ENCODE assay signal across 8 cellular contexts in genomic region chr19:48739400-48739825, GRCh38. TPM values are rescaled to one million over a fixed set of nuclear protein-coding genes. Genes with fewer than 3 reads are reported as not detected.
DNase-seq lines count a peak whose midpoint lies in the region; ATAC-seq and TF ChIP-seq lines count a peak whose summit lies in the region.

No MANE protein-coding gene starts in this region.

- H3K36me3 ChIP-seq in skeletal muscle satellite cell (ENCODE audit: insufficient read depth, low read length) = no peaks in the 10 kb centered on the region

- peaks cover 15% of the 10 kb centered on the region for H3K9me3 Mint-ChIP-seq in glutamatergic neuron (ENCODE audit: unreplicated experiment)

- peak; percentile 41 for DNase-seq in glutamatergic neuron
- no peak for DNase-seq in EL
- no peak for DNase-seq in ACHN

- peaks cover 20% of the 10 kb centered on the region for H3K27me3 Mint-ChIP-seq in glutamatergic neuron (ENCODE audit: unreplicated experiment)

- in situ Hi-C loops in ACHN (cut with HindIII; ENCODE audit: low pct_ligation_motif_present, low pct_unique_long_range_greater_than_20kb, low sequenced_read_pairs) = no loop called here

- H3K27me3 ChIP-seq in skeletal muscle satellite cell (ENCODE audit: control insufficient read depth, insufficient read depth, low read length) = peaks cover 3% of the 10 kb centered on the region

- H3K27ac Mint-ChIP-seq in glutamatergic neuron (ENCODE audit: unreplicated experiment) = no peak overlapping the region

- peak overlapping the region; percentile 81 for H3K4me3 Mint-ChIP-seq in glutamatergic neuron (ENCODE audit: unreplicated experiment)

- H3K4me2 ChIP-seq in skeletal muscle satellite cell (ENCODE audit: low read length) = peak overlapping the region; percentile 86

- ATAC-seq in GM18498 (IDR thresholded peaks at IDR 0.05; ENCODE audit: unreplicated experiment) (peak; percentile 23), GM19467 (IDR thresholded peaks at IDR 0.05; ENCODE audit: unreplicated experiment) (no peak), GM18858 (IDR thresholded peaks at IDR 0.05; ENCODE audit: unreplicated experiment) (no peak)

- peak overlapping the region; percentile 78 for H3K27ac ChIP-seq in VCaP

- peak overlapping the region; percentile 63 for H3K4me3 ChIP-seq in skeletal muscle satellite cell (ENCODE audit: low read length)

- H3K9me3 ChIP-seq in skeletal muscle satellite cell (replicated peaks; ENCODE audit: low read length) = no peaks in the 10 kb centered on the region

- peaks cover 21% of the 10 kb centered on the region for H3K4me1 Mint-ChIP-seq in glutamatergic neuron (ENCODE audit: low read depth, unreplicated experiment)

- peaks cover 10% of the 10 kb centered on the region for H3K4me1 ChIP-seq in skeletal muscle satellite cell (ENCODE audit: control insufficient read depth, insufficient read depth, low read length)

- H3K9ac ChIP-seq in skeletal muscle satellite cell (ENCODE audit: low read depth, low read length) = no peak overlapping the region

- TF ChIP-seq CTCF in VCaP (conservative IDR thresholded peaks at IDR 0.05) = no peak
- no peak for TF ChIP-seq CTCF in glutamatergic neuron (IDR thresholded peaks at IDR 0.05; ENCODE audit: partially characterized antibody, unreplicated experiment)

- no peaks in the 10 kb centered on the region for H3K36me3 Mint-ChIP-seq in glutamatergic neuron (ENCODE audit: unreplicated experiment)

RNA-seq across cellular contexts. Expression of gene RASIP1, which starts 1.0 kb away (rescaled TPM):
- total RNA-seq in glutamatergic neuron (ENCODE audit: unreplicated experiment) = 6.2 TPM
- 2.5 and 7.0 TPM in 2 replicates for total RNA-seq in skeletal muscle satellite cell (2012; rRNA removed)

RNA-seq across cellular contexts. Expression of gene IZUMO1, which starts 7.3 kb away (rescaled TPM):
- total RNA-seq in glutamatergic neuron (ENCODE audit: unreplicated experiment) = not detected
- not detected in 2 replicates for total RNA-seq in skeletal muscle satellite cell (2012; rRNA removed)

RNA-seq across cellular contexts. Expression of gene FUT1, which starts 13.0 kb away (rescaled TPM):
- total RNA-seq in glutamatergic neuron (ENCODE audit: unreplicated experiment) = 4.4 TPM
- under 0.01 and 0.25 TPM in 2 replicates for total RNA-seq in skeletal muscle satellite cell (2012; rRNA removed)

RNA-seq across cellular contexts. Expression of gene FGF21, which starts 15.9 kb away (rescaled TPM):
- total RNA-seq in glutamatergic neuron (ENCODE audit: unreplicated experiment) = not detected
- total RNA-seq in skeletal muscle satellite cell (2012; rRNA removed) = not detected in 2 replicates

RNA-seq across cellular contexts. Expression of gene MAMSTR, which starts 19.9 kb away (rescaled TPM):
- total RNA-seq in glutamatergic neuron (ENCODE audit: unreplicated experiment) = 2.7 TPM
- total RNA-seq in skeletal muscle satellite cell (2012; rRNA removed) = 0.66 and 1.3 TPM in 2 replicates
